Comparison of ENCODE assay signal across 8 cellular contexts in the genomic region with DNA sequence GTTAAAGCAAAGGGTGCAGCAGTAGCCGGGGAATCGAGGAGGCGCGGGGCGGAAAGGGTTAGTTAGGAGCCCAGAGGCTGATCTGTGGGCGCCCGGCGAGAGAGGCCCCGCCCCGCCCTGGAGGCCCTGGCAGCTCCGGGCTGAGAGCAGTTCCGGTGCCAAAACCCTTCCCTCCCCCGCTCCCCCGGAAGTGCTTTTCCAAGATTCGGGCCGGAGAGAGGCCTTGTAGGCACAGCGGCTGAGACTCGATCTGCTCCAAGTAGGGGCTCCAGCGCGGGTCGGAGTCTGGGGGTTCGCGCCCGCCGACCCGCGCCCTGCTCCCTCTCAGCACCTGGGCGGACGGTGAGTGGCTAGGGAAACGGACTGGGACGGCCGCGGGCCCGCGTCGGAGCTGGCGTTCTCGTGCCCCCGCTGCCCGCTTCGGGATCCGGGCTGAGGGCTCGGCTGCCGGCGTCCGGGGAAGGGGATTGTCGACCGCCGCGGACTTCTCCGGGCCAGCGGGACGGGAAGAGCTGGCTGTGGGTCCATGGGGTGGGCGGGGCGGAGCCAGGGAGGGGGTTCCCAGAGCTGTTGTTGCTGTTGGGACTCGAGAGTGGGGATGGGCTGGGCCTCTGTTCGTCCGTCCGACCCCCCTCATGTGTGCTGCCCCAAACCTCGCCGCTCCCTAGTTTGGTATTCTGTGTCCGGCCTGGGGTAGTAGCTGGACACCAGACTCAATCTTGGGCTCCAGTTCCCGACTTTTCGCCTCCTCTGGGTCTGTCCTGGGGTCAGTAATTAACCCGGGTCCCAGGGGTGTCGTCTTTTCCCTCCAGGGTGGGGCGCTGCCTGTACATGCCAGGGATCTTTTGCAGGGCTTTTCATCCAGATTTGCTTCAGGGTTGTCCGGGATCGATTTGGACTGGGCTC. TPM values are rescaled to one million over a fixed set of nuclear protein-coding genes. Genes with fewer than 3 reads are reported as not detected.
A peak's percentile ranks its signal among the peaks of the same experiment; 100 is the strongest.
DNase-seq lines count a peak whose midpoint lies in the region; ATAC-seq and TF ChIP-seq lines count a peak whose summit lies in the region.

A gene with protein sequence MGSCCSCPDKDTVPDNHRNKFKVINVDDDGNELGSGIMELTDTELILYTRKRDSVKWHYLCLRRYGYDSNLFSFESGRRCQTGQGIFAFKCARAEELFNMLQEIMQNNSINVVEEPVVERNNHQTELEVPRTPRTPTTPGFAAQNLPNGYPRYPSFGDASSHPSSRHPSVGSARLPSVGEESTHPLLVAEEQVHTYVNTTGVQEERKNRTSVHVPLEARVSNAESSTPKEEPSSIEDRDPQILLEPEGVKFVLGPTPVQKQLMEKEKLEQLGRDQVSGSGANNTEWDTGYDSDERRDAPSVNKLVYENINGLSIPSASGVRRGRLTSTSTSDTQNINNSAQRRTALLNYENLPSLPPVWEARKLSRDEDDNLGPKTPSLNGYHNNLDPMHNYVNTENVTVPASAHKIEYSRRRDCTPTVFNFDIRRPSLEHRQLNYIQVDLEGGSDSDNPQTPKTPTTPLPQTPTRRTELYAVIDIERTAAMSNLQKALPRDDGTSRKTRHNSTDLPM (plus strand): TSS at position 200 of the 906 bp plus-strand sequence. CDS start 98,643 bp downstream, outside the sequence.

- H3K27me3 ChIP-seq in CD8-positive, alpha-beta T cell (ENCODE audit: insufficient read depth, low read length) = no peaks in the 10 kb centered on the region

- TF ChIP-seq CTCF in CD8-positive, alpha-beta T cell (IDR thresholded peaks at IDR 0.05) = no peak
- no peak for TF ChIP-seq CTCF in activated CD8-positive, alpha-beta T cell treated with anti-CD3 and anti-CD28 coated beads for 36 hours (IDR thresholded peaks at IDR 0.05)

- CTCF ChIA-PET in CD8-positive, alpha-beta T cell (lab: Charles Lee) = interaction anchor here (1.0 to 1.4 kb wide), 3 partner anchors 10 to 113 kb away, joined by 3 read pairs; no protein-coding TSS in a partner anchor
- CTCF ChIA-PET in activated CD8-positive, alpha-beta T cell treated with anti-CD3 and anti-CD28 coated beads for 36 hours (lab: Charles Lee) = interaction anchor here (0.9 to 2.4 kb wide), 9 partner anchors 26 to 116 kb away, joined by 3 to 21 read pairs (median 3); no protein-coding TSS in a partner anchor

- H3K27me3 Mint-ChIP-seq in CD8-positive, alpha-beta T cell (ENCODE audit: low read depth) = no peaks in the 10 kb centered on the region
- no peaks in the 10 kb centered on the region for H3K27me3 Mint-ChIP-seq in activated CD8-positive, alpha-beta T cell treated with anti-CD3 and anti-CD28 coated beads for 36 hours

- POLR2A ChIA-PET in CD8-positive, alpha-beta T cell (lab: Charles Lee) = interaction anchor here (0.6 to 1.1 kb wide), 5 partner anchors 26 to 243 kb away, joined by 3 to 8 read pairs (median 3); no protein-coding TSS in a partner anchor
- POLR2A ChIA-PET in activated CD8-positive, alpha-beta T cell treated with anti-CD3 and anti-CD28 coated beads for 36 hours (lab: Charles Lee) = interaction anchor here (0.8 to 1.6 kb wide), 4 partner anchors 11 to 115 kb away, joined by 3 to 10 read pairs (median 5); partner anchors contain the start of gene CCT2

- ATAC-seq in CD8-positive, alpha-beta T cell = peak; percentile 97
- ATAC-seq in GM19452 (IDR thresholded peaks at IDR 0.05; ENCODE audit: unreplicated experiment) = peak; percentile 96
- ATAC-seq in activated CD8-positive, alpha-beta T cell treated with anti-CD3 and anti-CD28 coated beads for 36 hours = peak; percentile 99

- intact Hi-C loops in CD8-positive, alpha-beta T cell (cut with DNase I, micrococcal nuclease) = loop anchor here (1.0 to 5.0 kb wide), 11 partner anchors 102 to 772 kb away; partner anchors contain the start of genes RAB3IP (in 2 of the 2), CCT2 (in 1 of the 2), CNOT2 (in 1 of the 2) and CPSF6 (in 1 of the 2)
- intact Hi-C loops in activated CD8-positive, alpha-beta T cell treated with anti-CD3 and anti-CD28 coated beads for 36 hours (cut with micrococcal nuclease) = no loop called here

- peaks cover 8% of the 10 kb centered on the region for H3K36me3 Mint-ChIP-seq in CD8-positive, alpha-beta T cell
- H3K36me3 Mint-ChIP-seq in activated CD8-positive, alpha-beta T cell treated with anti-CD3 and anti-CD28 coated beads for 36 hours (ENCODE audit: low read depth) = no peaks in the 10 kb centered on the region

- H3K4me3 Mint-ChIP-seq in CD8-positive, alpha-beta T cell = peak within 1 kb of the TSS; percentile 98
- H3K4me3 Mint-ChIP-seq in activated CD8-positive, alpha-beta T cell treated with anti-CD3 and anti-CD28 coated beads for 36 hours = peak within 1 kb of the TSS; percentile 96

- H3K4me1 ChIP-seq in CD8-positive, alpha-beta T cell (ENCODE audit: insufficient read depth, low read length) = peaks cover 30% of the 10 kb centered on the region

- H3K4me3 ChIP-seq in CD8-positive, alpha-beta T cell (ENCODE audit: low read depth, low read length) = peak within 1 kb of the TSS; percentile 86

- peaks cover 46% of the 10 kb centered on the region for H3K4me1 Mint-ChIP-seq in CD8-positive, alpha-beta T cell (ENCODE audit: low read depth)
- peaks cover 38% of the 10 kb centered on the region for H3K4me1 Mint-ChIP-seq in activated CD8-positive, alpha-beta T cell treated with anti-CD3 and anti-CD28 coated beads for 36 hours (ENCODE audit: low read depth)

- H3K36me3 ChIP-seq in CD8-positive, alpha-beta T cell (ENCODE audit: insufficient read depth, low read length) = no peaks in the 10 kb centered on the region

- peak within 1 kb of the TSS; percentile 76 for H3K27ac ChIP-seq in CD8-positive, alpha-beta T cell (ENCODE audit: low read depth, low read length)

- peak; percentile 66 to 89 (median 82) for DNase-seq in CD8-positive, alpha-beta T cell
- DNase-seq in HK-2 (ENCODE audit: unreplicated experiment) (peak; percentile 90), NCI-H82 treated with DMSO at 0.1 percent for 48 hours (lab: John Stamatoyannopoulos, UW; ENCODE audit: unreplicated experiment) (peak; percentile 80), lung microvascular endothelial cell (ENCODE audit: low read depth in 2 of 2) (peak; percentile 91 to 93)
- peak; percentile 93 for DNase-seq in activated CD8-positive, alpha-beta T cell treated with anti-CD3 and anti-CD28 coated beads for 36 hours
- peak; percentile 76 for DNase-seq in effector CD4-positive, alpha-beta T cell
- DNase-seq in stimulated activated CD4-positive, alpha-beta T cell treated with anti-CD3 and anti-CD28 coated beads, TNF-alpha, amount 100 ng/mL, for 48 hours (ENCODE audit: low read depth in 3 of 3) = peak; percentile 72 to 87 (median 76)

- no peaks in the 10 kb centered on the region for H3K9me3 Mint-ChIP-seq in CD8-positive, alpha-beta T cell
- no peaks in the 10 kb centered on the region for H3K9me3 Mint-ChIP-seq in activated CD8-positive, alpha-beta T cell treated with anti-CD3 and anti-CD28 coated beads for 36 hours

- H3K27ac Mint-ChIP-seq in CD8-positive, alpha-beta T cell = peak within 1 kb of the TSS; percentile 97
- H3K27ac Mint-ChIP-seq in activated CD8-positive, alpha-beta T cell treated with anti-CD3 and anti-CD28 coated beads for 36 hours = peak within 1 kb of the TSS; percentile 98

- no peaks in the 10 kb centered on the region for H3K9me3 ChIP-seq in CD8-positive, alpha-beta T cell (ENCODE audit: low read length)

RNA-seq across cellular contexts. Expression of the gene that starts here (rescaled TPM):
- total RNA-seq in CD8-positive, alpha-beta T cell = 10 to 100 TPM; 31.1 to 32.4 TPM
- total RNA-seq in activated CD8-positive, alpha-beta T cell treated with anti-CD3 and anti-CD28 coated beads for 36 hours = 10 to 100 TPM in 1 of 2 experiments, 1 to 10 TPM in 1; 8.3 to 10.5 TPM
- total RNA-seq in lung microvascular endothelial cell = 14.6 and 22.4 TPM in 2 replicates

Comparison
In these comparisons a context has a peak if more than half of its experiments do, and no peak if none do; other contexts are left out.
1. Peak in every context shown above with its lines: DNase-seq, ATAC-seq, H3K4me3 ChIP-seq and H3K27ac ChIP-seq.